ENCODE assay signal across 17 cellular contexts in genomic region chr11:114496915-114497314, GRCh38.
"Had no signal": no experiment of that assay in that cellular context is flagged by ENCODE, and none has a peak within 500 bp of the region (broad histone marks: within the 10 kb centered on the region; RNA-seq: fewer than 3 reads in every experiment).

No MANE protein-coding gene starts in this region.

- H3K36me3 ChIP-seq: thyroid gland had no signal

- H3K9me3 ChIP-seq: thyroid gland had no signal

- H3K27ac ChIP-seq: thyroid gland had no signal

- ATAC-seq: activated CD8-positive, alpha-beta memory T cell treated with anti-CD3 and anti-CD28 coated beads, Interleukin-2, amount 10 ng/mL, durations not matched to agents 7 days and 5 days; left ventricle myocardium superior; WTC11 had no signal

- DNase-seq: activated CD4-positive, alpha-beta memory T cell treated with anti-CD3 and anti-CD28 coated beads, Interleukin-2, amount 10 ng/mL, durations not matched to agents 7 days and 5 days; activated CD4-positive, alpha-beta T cell treated with anti-CD3 and anti-CD28 coated beads for 48 hours; activated CD8-positive, alpha-beta memory T cell treated with anti-CD3 and anti-CD28 coated beads, Interleukin-2, amount 10 ng/mL, durations not matched to agents 7 days and 5 days; activated naive CD4-positive, alpha-beta T cell; activated naive CD8-positive, alpha-beta T cell treated with anti-CD3 and anti-CD28 coated beads for 36 hours; amniotic stem cell; effector CD4-positive, alpha-beta T cell; immature natural killer cell; kidney glomerular epithelial cell; left ventricle myocardium superior; naive B cell; stimulated activated CD4-positive, alpha-beta T cell treated with anti-CD3 and anti-CD28 coated beads, Interleukin-12 subunit alpha, Interleukin-12 subunit beta, amount 100 ng/mL, for 4 hours; stimulated activated CD4-positive, alpha-beta T cell treated with anti-CD3 and anti-CD28 coated beads, Interleukin-1b, Interleukin-23, amount 100 ng/mL, for 48 hours; stimulated activated CD8-positive, alpha-beta memory T cell treated with anti-CD3 and anti-CD28 coated beads, Interleukin-4, amount 100 ng/mL, for 48 hours; stimulated activated naive CD4-positive, alpha-beta T cell; thyroid gland had no signal

- H3K27me3 ChIP-seq: thyroid gland had no signal

- H3K4me3 ChIP-seq: thyroid gland had no signal
